8 cellular contexts compared by ENCODE assay signal in genomic region chr16:30368122-30368791, GRCh38. TPM values are rescaled to one million over a fixed set of nuclear protein-coding genes. Genes with fewer than 3 reads are reported as not detected.
DNase-seq lines count a peak whose midpoint lies in the region; ATAC-seq and TF ChIP-seq lines count a peak whose summit lies in the region.

No MANE protein-coding gene starts in this region.

- peak; percentile 59 for DNase-seq in A172 (ENCODE audit: low spot score)
- DNase-seq in GM23338 (ENCODE audit: low spot score): no peak
- DNase-seq in UCSD-AML1 (lab: John Stamatoyannopoulos, UW; ENCODE audit: unreplicated experiment): peak; percentile 51
- DNase-seq in foreskin keratinocyte: peak in 1 of 2 donors; percentile 37
- no peak for DNase-seq in putamen (ENCODE audit: low spot score)
- DNase-seq in activated CD4-positive, CD25-positive, alpha-beta regulatory T cell treated with anti-CD3 and anti-CD28 coated beads, Interleukin-2, amount 50 U/mL, for 72 hours: no peak

- H3K27me3 ChIP-seq in GM23338 (ENCODE audit: insufficient read depth): no peaks in the 10 kb centered on the region
- H3K27me3 ChIP-seq in foreskin keratinocyte: no peaks in the 10 kb centered on the region
- no peaks in the 10 kb centered on the region for H3K27me3 ChIP-seq in skeletal muscle satellite cell (ENCODE audit: control insufficient read depth, insufficient read depth, low read length)

- H3K36me3 ChIP-seq in GM23338 (ENCODE audit: insufficient read depth) (no peaks in the 10 kb centered on the region), skeletal muscle satellite cell (ENCODE audit: insufficient read depth, low read length) (peaks cover 16% of the 10 kb centered on the region)

- no peaks in the 10 kb centered on the region for H3F3A ChIP-seq in GM23338 (replicated peaks; ENCODE audit: low read depth)

- peaks cover 11% of the 10 kb centered on the region for H3K4me1 ChIP-seq in GM23338 (ENCODE audit: insufficient read depth)
- H3K4me1 ChIP-seq in foreskin keratinocyte: no peaks in the 10 kb centered on the region
- H3K4me1 ChIP-seq in skeletal muscle satellite cell (ENCODE audit: control insufficient read depth, insufficient read depth, low read length): peaks cover 29% of the 10 kb centered on the region

- H3K4me1 Mint-ChIP-seq in GM23338: peaks cover 33% of the 10 kb centered on the region

- H3K27ac ChIP-seq in GM23338 (ENCODE audit: low read depth): no peak overlapping the region
- H3K27ac ChIP-seq in foreskin keratinocyte: peak overlapping the region; percentile 76

- H3K36me3 Mint-ChIP-seq in GM23338 (ENCODE audit: low read depth): peaks cover 10% of the 10 kb centered on the region; the same call in 2 of the 3 replicates

- H3K9me3 ChIP-seq in skeletal muscle satellite cell (replicated peaks; ENCODE audit: low read length): no peaks in the 10 kb centered on the region

- peak overlapping the region; percentile 98 for H3K4me2 ChIP-seq in GM23338
- H3K4me2 ChIP-seq in skeletal muscle satellite cell (ENCODE audit: low read length): peak overlapping the region; percentile 86

- peaks cover 12% of the 10 kb centered on the region for H4K20me1 ChIP-seq in GM23338 (replicated peaks; ENCODE audit: insufficient read depth)

- no peak for TF ChIP-seq CTCF in GM23338 (conservative IDR thresholded peaks at IDR 0.05; ENCODE audit: low read depth in 2 of 2)
- no peak for TF ChIP-seq CTCF in foreskin keratinocyte (conservative IDR thresholded peaks at IDR 0.05)

- no peak overlapping the region for H2AFZ ChIP-seq in GM23338

- ATAC-seq in GM23338 (no peak), foreskin keratinocyte (no peak), esophagus mucosa (no peak)

- H3K4me3 ChIP-seq in GM23338: peak overlapping the region; percentile 85
- H3K4me3 ChIP-seq in skeletal muscle satellite cell (ENCODE audit: low read length): peak overlapping the region; percentile 71

- H3K9me2 ChIP-seq in GM23338 (ENCODE audit: insufficient read depth): no peaks in the 10 kb centered on the region

- no peak overlapping the region for H3K27ac Mint-ChIP-seq in GM23338

- peaks cover 40% of the 10 kb centered on the region for H3K79me2 ChIP-seq in GM23338 (replicated peaks; ENCODE audit: insufficient read depth)

- peaks cover 19% of the 10 kb centered on the region for H3K27me3 Mint-ChIP-seq in GM23338 (ENCODE audit: insufficient read depth, low read depth, poor library complexity)

- no peaks in the 10 kb centered on the region for H3K9me3 Mint-ChIP-seq in GM23338

- peak overlapping the region; percentile 78 for H3K4me3 Mint-ChIP-seq in GM23338

- peak overlapping the region; percentile 71 for H3K9ac ChIP-seq in skeletal muscle satellite cell (ENCODE audit: low read depth, low read length)

TF ChIP-seq in GM23338, 12 proteins besides CTCF, POLR2A, EP300 and RAD21 (continues in another document):
- TF ChIP-seq NANOG (IDR thresholded peaks at IDR 0.05; ENCODE audit: borderline replicate concordance) (no peak), STAT1 (IDR thresholded peaks at IDR 0.05; ENCODE audit: unreplicated experiment) (no peak), EZH2phosphoT487 (IDR thresholded peaks at IDR 0.05; ENCODE audit: unreplicated experiment) (no peak), ZNF331 (CRISPR knock-in tag; IDR thresholded peaks at IDR 0.05; ENCODE audit: low read depth) (no peak), POLR2AphosphoS5 (IDR thresholded peaks at IDR 0.05; ENCODE audit: low read depth) (no peak), ETS1 (IDR thresholded peaks at IDR 0.05) (no peak), REST (IDR thresholded peaks at IDR 0.05; ENCODE audit: unreplicated experiment) (no peak), EZH2 (IDR thresholded peaks at IDR 0.05; ENCODE audit: low read depth, unreplicated experiment) (no peak), CREB1 (CRISPR knock-in tag; IDR thresholded peaks at IDR 0.05; ENCODE audit: low read depth) (no peak)

RNA-seq across cellular contexts. Expression of gene TBC1D10B, which starts 2.0 kb away (rescaled TPM):
- 47.0 and 55.6 TPM in 2 replicates for total RNA-seq in A172 (2014; rRNA removed; shearing (Covaris generic))
- 19.6 and 30.8 TPM in 2 replicates for total RNA-seq in GM23338 (2014; rRNA removed; shearing (Covaris generic))
- 13.3 TPM in 2 replicates for polyA plus RNA-seq in GM23338 (2016; fragmentation: Nextera tagmentation; extraction: Ambion mirVana)
- total RNA-seq in foreskin keratinocyte: 32.1 and 32.9 TPM in 2 replicates
- 33.8 and 34.6 TPM in 2 replicates for polyA plus RNA-seq in foreskin keratinocyte
- 37.8 and 50.5 TPM in 2 replicates for total RNA-seq in skeletal muscle satellite cell (2012; rRNA removed)
- total RNA-seq in esophagus mucosa: 25.3 TPM

RNA-seq across cellular contexts. Expression of gene MYL11, which starts 6.3 kb away (rescaled TPM):
- total RNA-seq in A172 (2014; rRNA removed; shearing (Covaris generic)): not detected in 2 replicates
- total RNA-seq in GM23338 (2014; rRNA removed; shearing (Covaris generic)): not detected in 2 replicates
- 3.5 and 7.3 TPM in 2 replicates for polyA plus RNA-seq in GM23338 (2016; fragmentation: Nextera tagmentation; extraction: Ambion mirVana)
- not detected in 2 replicates for total RNA-seq in foreskin keratinocyte
- polyA plus RNA-seq in foreskin keratinocyte: 0.30 and 0.39 TPM in 2 replicates
- total RNA-seq in skeletal muscle satellite cell (2012; rRNA removed): 0.51 and 137 TPM in 2 replicates
- 2.2 TPM for total RNA-seq in esophagus mucosa

RNA-seq across cellular contexts. Expression of gene CD2BP2, which starts 13.1 kb away (rescaled TPM):
- 87.1 and 116 TPM in 2 replicates for total RNA-seq in A172 (2014; rRNA removed; shearing (Covaris generic))
- total RNA-seq in GM23338 (2014; rRNA removed; shearing (Covaris generic)): 33.9 and 38.7 TPM in 2 replicates
- 21.0 and 23.1 TPM in 2 replicates for polyA plus RNA-seq in GM23338 (2016; fragmentation: Nextera tagmentation; extraction: Ambion mirVana)
- 60.4 and 62.5 TPM in 2 replicates for total RNA-seq in foreskin keratinocyte
- 73.4 and 81.2 TPM in 2 replicates for polyA plus RNA-seq in foreskin keratinocyte
- 19.9 and 24.8 TPM in 2 replicates for total RNA-seq in skeletal muscle satellite cell (2012; rRNA removed)
- 44.3 TPM for total RNA-seq in esophagus mucosa

RNA-seq across cellular contexts. Expression of gene SEPTIN1, which starts 14.1 kb away (rescaled TPM):
- not detected in 2 replicates for total RNA-seq in A172 (2014; rRNA removed; shearing (Covaris generic))
- 0.21 and 0.35 TPM in 2 replicates for total RNA-seq in GM23338 (2014; rRNA removed; shearing (Covaris generic))
- polyA plus RNA-seq in GM23338 (2016; fragmentation: Nextera tagmentation; extraction: Ambion mirVana): 3.3 and 3.9 TPM in 2 replicates
- 0.14 TPM in 1 of 2 replicates, not detected in the other for total RNA-seq in foreskin keratinocyte
- polyA plus RNA-seq in foreskin keratinocyte: 0.33 and 0.91 TPM in 2 replicates
- not detected in 2 replicates for total RNA-seq in skeletal muscle satellite cell (2012; rRNA removed)
- total RNA-seq in esophagus mucosa: 2.4 TPM

RNA-seq across cellular contexts. Expression of gene ZNF48, which starts 27.0 kb away (rescaled TPM):
- 19.1 and 20.7 TPM in 2 replicates for total RNA-seq in A172 (2014; rRNA removed; shearing (Covaris generic))
- 37.9 and 44.3 TPM in 2 replicates for total RNA-seq in GM23338 (2014; rRNA removed; shearing (Covaris generic))
- polyA plus RNA-seq in GM23338 (2016; fragmentation: Nextera tagmentation; extraction: Ambion mirVana) (4.8 and 6.2 TPM in 2 replicates), foreskin keratinocyte (6.8 and 8.0 TPM in 2 replicates)
- total RNA-seq in foreskin keratinocyte (8.7 and 10.5 TPM in 2 replicates), esophagus mucosa (2.6 TPM)
- 4.6 and 7.0 TPM in 2 replicates for total RNA-seq in skeletal muscle satellite cell (2012; rRNA removed)

Comparison
In these comparisons a context has a peak if more than half of its experiments do, and no peak if none do; other contexts are left out.
1. DNase-seq: peak in A172 (single experiment) and UCSD-AML1 (single experiment); none in GM23338 (single experiment), putamen (single experiment) and activated CD4-positive, CD25-positive, alpha-beta regulatory T cell treated with anti-CD3 and anti-CD28 coated beads, Interleukin-2, amount 50 U/mL, for 72 hours (single experiment).